ENCODE assay signal across 19 cellular contexts in the genomic region with DNA sequence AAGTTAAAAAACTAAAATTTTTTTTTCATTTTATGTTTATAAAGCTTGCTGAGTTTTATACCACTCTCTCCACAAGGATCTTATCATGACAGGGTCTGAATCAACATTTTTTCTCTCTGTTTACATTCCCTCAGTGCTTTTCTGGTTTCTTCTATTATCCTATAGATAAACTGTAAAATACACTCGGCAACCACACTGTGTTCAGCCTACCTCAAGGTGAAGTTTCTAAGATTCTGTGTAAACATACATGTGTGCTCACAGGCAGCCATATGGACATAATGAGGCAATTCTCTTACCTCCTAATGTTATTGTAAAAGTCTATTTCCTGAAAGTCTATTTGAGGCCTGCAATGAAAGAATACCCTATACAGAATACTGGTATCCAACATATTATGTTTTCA.
"Had no signal": no experiment of that assay in that cellular context is flagged by ENCODE, and none has a peak within 500 bp of the region (broad histone marks: within the 10 kb centered on the region; RNA-seq: fewer than 3 reads in every experiment).

No MANE protein-coding gene starts in this region.

- H3K27me3 Mint-ChIP-seq: IgD-negative memory B cell had no signal

- H3K4me3 ChIP-seq: K562 had no signal

- DNase-seq: Kasumi-1, MM.1S, NCI-H1092 treated with DMSO at 0.1 percent for 48 hours, NCI-H1436, NCI-H187, NCI-H2029, NCI-H2081 treated with DMSO at 0.1 percent for 48 hours, NCI-H2171, NCI-H446, NCI-H510A, NCI-H524 treated with DMSO at 0.1 percent for 48 hours, NCI-H69, NCI-H774, SHP77, SK-N-SH had no signal

- H3K4me3 Mint-ChIP-seq: IgD-negative memory B cell had no signal

- H3K4me1 Mint-ChIP-seq: IgD-negative memory B cell had no signal

- ATAC-seq: HepG2, K562, Panc1 had no signal

- H3K27ac Mint-ChIP-seq: IgD-negative memory B cell had no signal
